ENCODE assay signal across 1 cellular context in genomic region chr1:110338200-110339039, GRCh38.
A peak's percentile ranks its signal among the peaks of the same experiment; 100 is the strongest.
TF ChIP-seq lines count a peak whose summit lies in the region.

No MANE protein-coding gene starts in this region.

TF ChIP-seq in A549, 52 proteins besides CTCF, POLR2A, EP300 and RAD21 (continued from another document):
- TF ChIP-seq MAX (IDR thresholded peaks at IDR 0.05) (peak; percentile 85), TP53 (CRISPR knock-in tag; IDR thresholded peaks at IDR 0.05) (no peak), PBX3 (IDR thresholded peaks at IDR 0.05) (peak; percentile 90), MAZ (IDR thresholded peaks at IDR 0.05; ENCODE audit: borderline replicate concordance, low read depth, low read length) (0 out of 2 replicates have a peak, but pooled peaks have one; percentile 9)
- TF ChIP-seq, protein P1, sequence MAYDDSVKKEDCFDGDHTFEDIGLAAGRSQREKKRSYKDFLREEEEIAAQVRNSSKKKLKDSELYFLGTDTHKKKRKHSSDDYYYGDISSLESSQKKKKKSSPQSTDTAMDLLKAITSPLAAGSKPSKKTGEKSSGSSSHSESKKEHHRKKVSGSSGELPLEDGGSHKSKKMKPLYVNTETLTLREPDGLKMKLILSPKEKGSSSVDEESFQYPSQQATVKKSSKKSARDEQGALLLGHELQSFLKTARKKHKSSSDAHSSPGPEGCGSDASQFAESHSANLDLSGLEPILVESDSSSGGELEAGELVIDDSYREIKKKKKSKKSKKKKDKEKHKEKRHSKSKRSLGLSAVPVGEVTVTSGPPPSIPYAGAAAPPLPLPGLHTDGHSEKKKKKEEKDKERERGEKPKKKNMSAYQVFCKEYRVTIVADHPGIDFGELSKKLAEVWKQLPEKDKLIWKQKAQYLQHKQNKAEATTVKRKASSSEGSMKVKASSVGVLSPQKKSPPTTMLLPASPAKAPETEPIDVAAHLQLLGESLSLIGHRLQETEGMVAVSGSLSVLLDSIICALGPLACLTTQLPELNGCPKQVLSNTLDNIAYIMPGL (CRISPR knock-in tag; IDR thresholded peaks at IDR 0.05; ENCODE audit: borderline replicate concordance), result peak; percentile 40; the same call in 1 of the 2 replicates
TF ChIP-seq in A549: peak in this region for 15.
